In genomic region chr15:25775317-25775912, GRCh38 we compare ENCODE assay signal across 8 cellular contexts.
DNase-seq lines count a peak whose midpoint lies in the region; ATAC-seq, FAIRE-seq and TF ChIP-seq lines count a peak whose summit lies in the region.

No MANE protein-coding gene starts in this region.

- no peak overlapping the region for H3K23ac ChIP-seq in neuronal stem cell (ENCODE audit: low read depth, low read length, poor library complexity)

- H3K9me3 ChIP-seq in AG04450 (ENCODE audit: control insufficient read depth, insufficient read depth, low read length), result no peaks in the 10 kb centered on the region; the same call in 1 of the 2 replicates
- no peaks in the 10 kb centered on the region for H3K9me3 ChIP-seq in neuronal stem cell (replicated peaks in 1 of 2; ENCODE audit: control insufficient read depth in 2 of 2, insufficient read depth in 1 of 2, low read depth in 1 of 2, low read length in 2 of 2)

- no peak for DNase-seq in AG04450 (ENCODE audit: low read depth, low spot score)
- peak; percentile 51 for DNase-seq in NCI-H748 (lab: John Stamatoyannopoulos, UW; ENCODE audit: unreplicated experiment)
- DNase-seq in hepatic stellate cell (ENCODE audit: low spot score), result peak; percentile 90
- peak; percentile 72 for DNase-seq in urothelium cell line (ENCODE audit: low spot score)
- DNase-seq in NK-92 treated with Interleukin-12 subunit alpha and Interleukin-12 subunit beta, amount 100 ng/mL, for 24 hours (lab: John Stamatoyannopoulos, UW), result no peak
- DNase-seq in neuronal stem cell (ENCODE audit: low spot score), result no peak
- DNase-seq in NCI-H2196 treated with DMSO at 0.1 percent for 48 hours (lab: John Stamatoyannopoulos, UW; ENCODE audit: unreplicated experiment), result no peak

- no peak overlapping the region for H3K4ac ChIP-seq in neuronal stem cell (ENCODE audit: low read length)

- ATAC-seq in GM21529 (IDR thresholded peaks at IDR 0.05; ENCODE audit: unreplicated experiment), result peak; percentile 86

- POLR2A ChIA-PET in AG04450 (lab: Yijun Ruan, JAX), result no interaction called here

- no peak overlapping the region for H2BK12ac ChIP-seq in neuronal stem cell (ENCODE audit: low read length)

- no peak overlapping the region for H2BK5ac ChIP-seq in neuronal stem cell (ENCODE audit: low read length)

- H2AFZ ChIP-seq in neuronal stem cell (ENCODE audit: low read length), result no peak overlapping the region

- no peak overlapping the region for H2BK15ac ChIP-seq in neuronal stem cell (ENCODE audit: low read length)

- H3K27ac ChIP-seq in AG04450 (ENCODE audit: low read depth, low read length), result peak overlapping the region; percentile 52
- no peak overlapping the region for H3K27ac ChIP-seq in neuronal stem cell (replicated peaks; ENCODE audit: low read length)

- H3K79me1 ChIP-seq in neuronal stem cell (ENCODE audit: low read depth, low read length), result no peaks in the 10 kb centered on the region

- H3K18ac ChIP-seq in neuronal stem cell (ENCODE audit: low read length), result no peak overlapping the region

- no peak overlapping the region for H4K8ac ChIP-seq in neuronal stem cell (ENCODE audit: low read depth, low read length)

- no peak overlapping the region for H3K14ac ChIP-seq in neuronal stem cell (ENCODE audit: low read length)

- H3K27me3 ChIP-seq in AG04450 (ENCODE audit: control insufficient read depth, insufficient read depth, low read length) (no peaks in the 10 kb centered on the region), neuronal stem cell (ENCODE audit: control insufficient read depth in 3 of 3, insufficient read depth in 3 of 3, low read depth in 1 of 3, low read length in 3 of 3) (peaks cover 0 to 3% (median 0%) of the 10 kb centered on the region in 3 experiments)

- CTCF ChIA-PET in AG04450 (lab: Charles Lee), result no interaction called here

- no peak overlapping the region for H2BK120ac ChIP-seq in neuronal stem cell (ENCODE audit: low read depth, low read length)

- H3K4me2 ChIP-seq in neuronal stem cell (ENCODE audit: insufficient read depth, low read length, poor library complexity, severe bottlenecking), result no peak overlapping the region

- H3K4me3 ChIP-seq in AG04450 (ENCODE audit: low read depth, low read length), result no peak overlapping the region
- no peak overlapping the region for H3K4me3 ChIP-seq in neuronal stem cell (ENCODE audit: low read length in 2 of 2)

- no peak overlapping the region for H2AK5ac ChIP-seq in neuronal stem cell (ENCODE audit: low read depth, low read length)

- no peak for TF ChIP-seq CTCF in AG04450 (IDR thresholded peaks at IDR 0.05; ENCODE audit: low read depth, low read length)

- H3K36me3 ChIP-seq in neuronal stem cell (replicated peaks in 1 of 2; ENCODE audit: control insufficient read depth in 2 of 2, insufficient read depth in 2 of 2, low read length in 2 of 2), result no peaks in the 10 kb centered on the region

- no peak overlapping the region for H3K9ac ChIP-seq in neuronal stem cell (ENCODE audit: low read depth, low read length, poor library complexity)

- H4K91ac ChIP-seq in neuronal stem cell (ENCODE audit: low read depth, low read length, poor library complexity), result no peak overlapping the region

- H3K4me1 ChIP-seq in neuronal stem cell (ENCODE audit: control insufficient read depth in 2 of 2, insufficient read depth in 1 of 2, low read depth in 1 of 2, low read length in 2 of 2), result peaks cover 8 to 15% of the 10 kb centered on the region in 2 donors

- no CpG with 5 or more reads among the region's 13 CpGs for WGBS in neuronal stem cell (ENCODE audit: extremely low coverage in 2 of 2, insufficient read length in 2 of 2, insufficient replicate concordance in 1 of 2), 2 donors

- FAIRE-seq in urothelium cell line (lab: Jason Lieb, UNC), result peak; percentile 85

Comparison
In these comparisons a context has a peak if more than half of its experiments do, and no peak if none do; other contexts are left out.
1. DNase-seq: peak in NCI-H748 (single experiment), hepatic stellate cell (single experiment) and urothelium cell line (single experiment); none in AG04450 (single experiment), NK-92 treated with Interleukin-12 subunit alpha and Interleukin-12 subunit beta, amount 100 ng/mL, for 24 hours (single experiment), neuronal stem cell (single experiment) and NCI-H2196 treated with DMSO at 0.1 percent for 48 hours (single experiment).